In genomic region chr10:21068025-21068656, GRCh38 we compare ENCODE assay signal across 3 cellular contexts.
TF ChIP-seq lines count a peak whose summit lies in the region.

No MANE protein-coding gene starts in this region.

TF ChIP-seq in A549, 52 proteins besides CTCF, POLR2A, EP300 and RAD21:
- TF ChIP-seq GATA3 (IDR thresholded peaks at IDR 0.05; ENCODE audit: borderline replicate concordance): no peak
- peak; percentile 95 for TF ChIP-seq MAFK (IDR thresholded peaks at IDR 0.05; ENCODE audit: partially characterized antibody)

TF ChIP-seq in IMR-90, 13 proteins besides CTCF, POLR2A, EP300 and RAD21:
- TF ChIP-seq BHLHE40 (IDR thresholded peaks at IDR 0.05; ENCODE audit: low read depth, low read length) (no peak), MAFK (IDR thresholded peaks at IDR 0.05; ENCODE audit: low read depth, low read length) (peak; percentile 92), ELK1 (IDR thresholded peaks at IDR 0.05; ENCODE audit: borderline replicate concordance, low read depth, low read length) (no peak), NFE2L2 (IDR thresholded peaks at IDR 0.05; ENCODE audit: low read depth, low read length) (no peak)

TF ChIP-seq in H1, 55 proteins besides CTCF, POLR2A, EP300 and RAD21:
- TF ChIP-seq GABPA (IDR thresholded peaks at IDR 0.05; ENCODE audit: borderline replicate concordance, insufficient read depth, low read length): no peak
- no peak for TF ChIP-seq BCL11A (IDR thresholded peaks at IDR 0.05; ENCODE audit: low read depth in 2 of 2, low read length in 2 of 2)
- TF ChIP-seq MAFK (IDR thresholded peaks at IDR 0.05; ENCODE audit: low read depth, low read length): peak; percentile 54; the same call in 1 of the 2 replicates
